Comparison of ENCODE assay signal across 8 cellular contexts in the genomic region with DNA sequence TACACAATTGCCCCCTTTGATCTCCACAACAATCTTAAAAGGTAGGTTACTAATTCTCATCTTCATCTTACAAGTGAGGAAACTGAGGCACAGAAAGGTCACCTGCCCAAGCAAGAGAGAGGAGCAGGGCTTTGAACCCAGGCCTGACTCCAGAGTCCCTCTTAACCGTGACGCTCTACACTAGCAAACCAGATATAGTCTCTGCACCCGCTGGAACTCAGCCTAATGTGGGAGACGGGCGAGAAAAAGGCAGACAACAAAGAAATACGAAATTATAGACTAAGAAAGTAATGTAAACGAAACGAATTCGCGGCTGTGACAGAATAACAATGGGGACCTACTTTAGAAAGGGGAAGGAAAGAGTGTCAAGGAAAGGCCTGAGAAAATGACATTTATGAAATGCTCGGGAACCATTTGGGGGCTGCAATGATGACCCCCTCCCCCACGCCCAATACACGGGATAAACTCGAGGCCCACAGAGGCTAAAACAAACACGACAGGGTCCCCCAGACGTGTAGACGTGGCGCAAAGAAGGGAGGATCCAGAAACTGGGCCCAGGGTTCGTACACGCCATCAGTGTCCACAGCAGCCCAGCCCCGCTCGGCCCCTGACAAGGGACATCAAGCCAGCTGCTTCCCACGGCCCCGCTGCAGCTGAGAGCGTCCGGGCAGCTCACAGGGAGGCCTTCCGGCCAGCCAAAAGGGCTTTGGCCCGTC. TPM values are rescaled to one million over a fixed set of nuclear protein-coding genes. Genes with fewer than 3 reads are reported as not detected.
DNase-seq lines count a peak whose midpoint lies in the region; ATAC-seq and TF ChIP-seq lines count a peak whose summit lies in the region.

No MANE protein-coding gene starts in this region.

- no peak overlapping the region for H3K23ac ChIP-seq in H9 (ENCODE audit: insufficient read length, low read depth, low read length)

- no peak overlapping the region for H4K5ac ChIP-seq in H9 (ENCODE audit: insufficient read length, low read depth, low read length)

- H3K56ac ChIP-seq in H9 (ENCODE audit: insufficient read length, low read depth, low read length) = no peak overlapping the region

- H2AFZ ChIP-seq in H9 (ENCODE audit: low read length) = no peak overlapping the region
- peak overlapping the region; percentile 94 for H2AFZ ChIP-seq in mammary epithelial cell (ENCODE audit: low read depth, low read length)

- H3T11ph ChIP-seq in H9 (ENCODE audit: low read length) = no peak overlapping the region

- no peaks in the 10 kb centered on the region; the same call in 1 of the 2 replicates for H3K4me1 ChIP-seq in H9 (ENCODE audit: insufficient read depth, low read length)
- peaks cover 34% of the 10 kb centered on the region for H3K4me1 ChIP-seq in mammary epithelial cell (ENCODE audit: insufficient read depth, low read length)
- peaks cover 4 to 70% of the 10 kb centered on the region in 2 donors for H3K4me1 ChIP-seq in left lung

- DNase-seq in NCI-H1092 treated with DMSO at 0.1 percent for 48 hours (lab: John Stamatoyannopoulos, UW) = peak; percentile 25
- no peak for DNase-seq in NCI-H1092 (lab: John Stamatoyannopoulos, UW)
- DNase-seq in H9 = no peak
- DNase-seq in NAMALWA (ENCODE audit: low spot score) = peak; percentile 32
- no peak for DNase-seq in mammary epithelial cell
- DNase-seq in left lung = no peak
- DNase-seq in activated CD4-positive, CD25-positive, alpha-beta regulatory T cell treated with anti-CD3 and anti-CD28 coated beads, Interleukin-2, amount 50 U/mL, for 72 hours = no peak

- peak; percentile 54 for ATAC-seq in left lung

- peaks cover 13% of the 10 kb centered on the region for H3K23me2 ChIP-seq in H9 (ENCODE audit: insufficient read length, low read depth, low read length, poor library complexity, severe bottlenecking)

- H3K36me3 Mint-ChIP-seq in H9 (ENCODE audit: insufficient read depth in 1 of 3, low read depth in 3 of 3) = peaks cover 7 to 17% (median 13%) of the 10 kb centered on the region in 3 experiments; a peak in 6 of 7 replicates

- CTCF ChIA-PET in mammary epithelial cell (lab: Charles Lee; ENCODE audit: low non-redundant PET) = no interaction called here

- no peak for TF ChIP-seq CTCF in H9 (conservative IDR thresholded peaks at IDR 0.05)
- no peak for TF ChIP-seq CTCF in mammary epithelial cell (conservative IDR thresholded peaks at IDR 0.05 in 1 of 2, IDR thresholded peaks at IDR 0.05 in 1 of 2; ENCODE audit: extremely low read depth in 1 of 2, insufficient read depth in 1 of 2, low read depth in 1 of 2, low read length in 2 of 2)
- no peak for TF ChIP-seq CTCF in left lung (IDR thresholded peaks at IDR 0.05)

- H2BK20ac ChIP-seq in H9 (ENCODE audit: low read depth, low read length, poor library complexity, severe bottlenecking) = no peak overlapping the region

- H2BK5ac ChIP-seq in H9 (ENCODE audit: insufficient read length, low read length) = no peak overlapping the region

- H3K4me3 ChIP-seq in mammary epithelial cell (replicated peaks in 1 of 3; ENCODE audit: insufficient read depth in 1 of 3, low read depth in 2 of 3, low read length in 3 of 3) (peak overlapping the region; percentile 75 to 99 (median 97)), left lung (peak overlapping the region; percentile 69 to 76)

- H3K9me3 ChIP-seq in H9 (ENCODE audit: control insufficient read depth, low read depth, low read length) (no peaks in the 10 kb centered on the region), mammary epithelial cell (replicated peaks; ENCODE audit: insufficient read depth, low read length) (no peaks in the 10 kb centered on the region), left lung (no peaks in the 10 kb centered on the region)

- H3K27ac ChIP-seq in H9 (ENCODE audit: insufficient read length, low read depth, low read length) = no peak overlapping the region
- H3K27ac ChIP-seq in mammary epithelial cell (ENCODE audit: insufficient read depth, low read depth, low read length) = peak overlapping the region; percentile 59
- H3K27ac ChIP-seq in left lung = peak overlapping the region; percentile 91 to 94
- H3K27ac ChIP-seq in temporal lobe (ENCODE audit: low read depth, low read length) = peak overlapping the region; percentile 75

- H4K20me1 ChIP-seq in H9 (ENCODE audit: control insufficient read depth, insufficient read depth, insufficient read length) = no peaks in the 10 kb centered on the region
- H4K20me1 ChIP-seq in mammary epithelial cell (ENCODE audit: insufficient read depth, low read length) = no peaks in the 10 kb centered on the region

- H3K79me2 ChIP-seq in H9 (ENCODE audit: insufficient read depth, low read length) = peaks cover 16% of the 10 kb centered on the region; the same call in 1 of the 2 replicates
- H3K79me2 ChIP-seq in mammary epithelial cell (ENCODE audit: insufficient read depth, low read length) = peaks cover 55% of the 10 kb centered on the region

- H3K14ac ChIP-seq in H9 (ENCODE audit: insufficient read depth, low read length) = peak overlapping the region; percentile 21

- dilution Hi-C loops in mammary epithelial cell (cut with HindIII; ENCODE audit: low sequenced_read_pairs) = no loop called here

- H2BK15ac ChIP-seq in H9 (ENCODE audit: low read depth, low read length) = no peak overlapping the region

- H2BK12ac ChIP-seq in H9 (ENCODE audit: insufficient read length, low read depth, low read length) = no peak overlapping the region

- peaks cover 24 to 31% of the 10 kb centered on the region in 2 experiments for H3K4me1 Mint-ChIP-seq in H9

- H2BK120ac ChIP-seq in H9 (ENCODE audit: low read depth, low read length, poor library complexity, severe bottlenecking) = no peak overlapping the region

- H3K79me1 ChIP-seq in H9 (ENCODE audit: insufficient read depth, low read depth, low read length, poor library complexity, severe bottlenecking) = no peaks in the 10 kb centered on the region

- peak overlapping the region; percentile 91 for H3K4me2 ChIP-seq in H9 (ENCODE audit: insufficient read depth, insufficient read length, low read length)
- H3K4me2 ChIP-seq in mammary epithelial cell (ENCODE audit: insufficient read depth, low read depth, low read length) = peak overlapping the region; percentile 94

- H3K18ac ChIP-seq in H9 (ENCODE audit: insufficient read length, low read depth, low read length) = peak overlapping the region; percentile 55

- no peak overlapping the region for H4K91ac ChIP-seq in H9 (ENCODE audit: insufficient read length, low read depth, low read length)

- peaks cover 14% of the 10 kb centered on the region for H3K27me3 Mint-ChIP-seq in H9 (ENCODE audit: low read depth)

- BruUV-seq in mammary epithelial cell (replicated peaks; lab: Mats Ljungman, UMichigan) = no TSS peak

- peak overlapping the region; percentile 83 to 95 for H3K4me3 Mint-ChIP-seq in H9

- peak overlapping the region; percentile 10 to 85 (median 78) for H3K27ac Mint-ChIP-seq in H9

- no peaks in the 10 kb centered on the region for H3K9me3 Mint-ChIP-seq in H9

- H4K8ac ChIP-seq in H9 (replicated peaks; ENCODE audit: insufficient read length, low read depth, low read length) = no peak overlapping the region

- H3K9ac ChIP-seq in H9 (ENCODE audit: extremely low read depth, insufficient read length, low read length) (peak overlapping the region; percentile 68), mammary epithelial cell (ENCODE audit: insufficient read depth, low read length) (peak overlapping the region; percentile 85)

- H3K4ac ChIP-seq in H9 (ENCODE audit: low read depth, low read length) = no peak overlapping the region

- H3K36me3 ChIP-seq in mammary epithelial cell (ENCODE audit: insufficient read depth, low read length) (no peaks in the 10 kb centered on the region), left lung (peaks cover 0 to 8% of the 10 kb centered on the region in 2 donors)

- intact Hi-C loops in mammary epithelial cell (cut with micrococcal nuclease) = loop anchor here (1.0 to 10.0 kb wide), 3 partner anchors 55 to 257 kb away; a partner anchor contains a TSS
- intact Hi-C loops in left lung (cut with DNase I) = no loop called here

- in situ Hi-C loops in mammary epithelial cell (cut with MboI; ENCODE audit: low sequenced_read_pairs in 2 of 2) = no loop called here

- H2AK5ac ChIP-seq in H9 (ENCODE audit: insufficient read length, low read length) = no peak overlapping the region

- no CpG with 5 or more reads among the region's 28 CpGs for WGBS in H9 (ENCODE audit: extremely low coverage, insufficient read length, low lambda C conversion rate)
- 3% methylated on average over 16 of the region's 28 CpGs for WGBS in mammary epithelial cell (ENCODE audit: low coverage, missing lambda C conversion rate)

- H3K27me3 ChIP-seq in H9 (ENCODE audit: insufficient read depth, low read length) = no peaks in the 10 kb centered on the region
- H3K27me3 ChIP-seq in mammary epithelial cell (ENCODE audit: insufficient read depth, low read length) = no peaks in the 10 kb centered on the region
- no peaks in the 10 kb centered on the region for H3K27me3 ChIP-seq in left lung

RNA-seq across cellular contexts. Expression of a gene that starts 0.6 kb away (rescaled TPM):
- total RNA-seq in H9 (2021) = 93.9 and 94.2 TPM in 2 replicates
- total RNA-seq in mammary epithelial cell = 10 to 100 TPM; 63.8 to 89.0 TPM
- 65.5 TPM for polyA plus RNA-seq in mammary epithelial cell
- polyA minus RNA-seq in mammary epithelial cell = 80.5 TPM
- 10 to 100 TPM; 67.9 to 70.8 TPM for total RNA-seq in left lung
- 51.9 TPM for total RNA-seq in temporal lobe

RNA-seq across cellular contexts. Expression of a gene that starts 55.2 kb away (rescaled TPM):
- total RNA-seq in H9 (2021) = 27.8 and 28.4 TPM in 2 replicates
- 10 to 100 TPM; 22.3 to 33.2 TPM for total RNA-seq in mammary epithelial cell
- 19.8 TPM for polyA plus RNA-seq in mammary epithelial cell
- 13.4 TPM for polyA minus RNA-seq in mammary epithelial cell
- total RNA-seq in left lung = 10 to 100 TPM; 46.8 to 48.7 TPM
- total RNA-seq in temporal lobe = 6.6 TPM

Comparison
In these comparisons a context has a peak if more than half of its experiments do, and no peak if none do; other contexts are left out.
1. DNase-seq: peak in NCI-H1092 treated with DMSO at 0.1 percent for 48 hours (single experiment) and NAMALWA (single experiment); none in NCI-H1092 (single experiment), H9 (single experiment), mammary epithelial cell (single experiment), left lung (0 of 2) and activated CD4-positive, CD25-positive, alpha-beta regulatory T cell treated with anti-CD3 and anti-CD28 coated beads, Interleukin-2, amount 50 U/mL, for 72 hours (single experiment).